ENCODE assay signal across 20 cellular contexts in the genomic region with DNA sequence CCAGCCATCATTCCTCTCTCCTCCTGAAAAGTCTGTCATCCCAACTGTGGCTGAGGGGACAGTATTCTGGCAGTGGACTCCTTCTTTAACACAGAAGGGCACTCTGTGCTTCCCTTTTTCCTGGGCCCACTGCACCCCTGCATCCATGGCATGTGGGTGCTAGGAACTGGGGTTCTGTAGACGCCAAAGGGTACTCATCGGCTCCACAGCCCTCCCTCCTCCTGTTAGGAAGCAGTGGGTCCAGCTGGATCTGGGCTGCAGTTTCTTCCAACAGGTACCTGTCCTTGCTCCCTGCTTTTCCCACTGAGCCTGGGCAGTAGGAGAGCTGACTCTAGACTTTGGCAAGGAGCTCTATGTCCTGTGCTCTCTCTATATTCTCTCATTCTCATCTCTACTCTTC. TPM values are rescaled to one million over a fixed set of nuclear protein-coding genes. Genes with fewer than 3 reads are reported as not detected.
DNase-seq lines count a peak whose midpoint lies in the region; ATAC-seq and TF ChIP-seq lines count a peak whose summit lies in the region.
"Had no signal": no experiment of that assay in that cellular context is flagged by ENCODE, and none has a peak within 500 bp of the region (broad histone marks: within the 10 kb centered on the region; RNA-seq: fewer than 3 reads in every experiment).

No MANE protein-coding gene starts in this region.

- H3K79me2 ChIP-seq in mammary epithelial cell (ENCODE audit: insufficient read depth, low read length) = peaks cover 7% of the 10 kb centered on the region

- no peak overlapping the region for H3K4me2 ChIP-seq in mammary epithelial cell (ENCODE audit: insufficient read depth, low read depth, low read length)

- no peak for TF ChIP-seq CTCF in MCF 10A (IDR thresholded peaks at IDR 0.05; ENCODE audit: unreplicated experiment)
- TF ChIP-seq CTCF in mammary epithelial cell (conservative IDR thresholded peaks at IDR 0.05 in 1 of 2, IDR thresholded peaks at IDR 0.05 in 1 of 2; ENCODE audit: extremely low read depth in 1 of 2, insufficient read depth in 1 of 2, low read depth in 1 of 2, low read length in 2 of 2) = no peak
- no peak for TF ChIP-seq CTCF in suprapubic skin (IDR thresholded peaks at IDR 0.05)
- no peak for TF ChIP-seq CTCF in right atrium auricular region (IDR thresholded peaks at IDR 0.05)

- H3K4me1 Mint-ChIP-seq in MCF 10A (ENCODE audit: insufficient read depth, unreplicated experiment) = no peaks in the 10 kb centered on the region
- H3K4me1 Mint-ChIP-seq in naive thymus-derived CD4-positive, alpha-beta T cell = peaks cover 11 to 29% (median 21%) of the 10 kb centered on the region in 7 donors

- intact Hi-C loops in MCF 10A (cut with micrococcal nuclease) = no loop called here
- intact Hi-C loops in mammary epithelial cell (cut with micrococcal nuclease) = loop anchor here (10.0 kb wide), 1 partner anchor 524 kb away; no protein-coding TSS in a partner anchor
- intact Hi-C loops in naive thymus-derived CD4-positive, alpha-beta T cell (cut with micrococcal nuclease) = no loop called here

- H3K4me3 ChIP-seq in mammary epithelial cell (replicated peaks in 1 of 3; ENCODE audit: insufficient read depth in 1 of 3, low read depth in 2 of 3, low read length in 3 of 3) (no peak overlapping the region), suprapubic skin (no peak overlapping the region), right atrium auricular region (no peak overlapping the region)
- H3K4me3 ChIP-seq in naive thymus-derived CD4-positive, alpha-beta T cell (ENCODE audit: low read length) = no peak overlapping the region
- H3K4me3 ChIP-seq: GM23248 had no signal

- H2AFZ ChIP-seq in mammary epithelial cell (ENCODE audit: low read depth, low read length) = no peak overlapping the region
- H2AFZ ChIP-seq: GM23248 had no signal

- in situ Hi-C loops in mammary epithelial cell (cut with MboI; ENCODE audit: low sequenced_read_pairs in 2 of 2) = loop anchor here (10.0 kb wide), 3 partner anchors 104 to 764 kb away; a partner anchor contains a TSS

- no peaks in the 10 kb centered on the region for H3K9me3 Mint-ChIP-seq in MCF 10A (ENCODE audit: unreplicated experiment)
- no peaks in the 10 kb centered on the region for H3K9me3 Mint-ChIP-seq in naive thymus-derived CD4-positive, alpha-beta T cell
- H3K9me3 Mint-ChIP-seq: CD4-positive, alpha-beta memory T cell had no signal

- H3K4me3 Mint-ChIP-seq in MCF 10A (ENCODE audit: unreplicated experiment) = no peak overlapping the region
- peak overlapping the region in 6 of 10 donors; percentile 15 to 73 (median 40) for H3K4me3 Mint-ChIP-seq in naive thymus-derived CD4-positive, alpha-beta T cell
- H3K4me3 Mint-ChIP-seq: CD4-positive, alpha-beta memory T cell had no signal

- no peaks in the 10 kb centered on the region for H3K27me3 Mint-ChIP-seq in MCF 10A (ENCODE audit: insufficient read depth, unreplicated experiment)
- no peaks in the 10 kb centered on the region for H3K27me3 Mint-ChIP-seq in naive thymus-derived CD4-positive, alpha-beta T cell
- H3K27me3 Mint-ChIP-seq: CD4-positive, alpha-beta memory T cell had no signal

- WGBS in mammary epithelial cell (ENCODE audit: low coverage, missing lambda C conversion rate) = 82% methylated on average over 2 of the region's 2 CpGs
- WGBS in suprapubic skin = 92% methylated on average over 2 of the region's 2 CpGs

- H4K20me1 ChIP-seq in mammary epithelial cell (ENCODE audit: insufficient read depth, low read length) = no peaks in the 10 kb centered on the region

- BruUV-seq in MCF 10A (replicated peaks; lab: Mats Ljungman, UMichigan) (no TSS peak), mammary epithelial cell (replicated peaks; lab: Mats Ljungman, UMichigan) (no TSS peak)

- H3K27ac ChIP-seq in mammary epithelial cell (ENCODE audit: insufficient read depth, low read depth, low read length) (no peak overlapping the region), suprapubic skin (no peak overlapping the region), right atrium auricular region (no peak overlapping the region)
- no peak overlapping the region for H3K27ac ChIP-seq in naive thymus-derived CD4-positive, alpha-beta T cell (ENCODE audit: low read depth, low read length)
- H3K27ac ChIP-seq: 22Rv1, GM23248 had no signal

- no peaks in the 10 kb centered on the region for H3K4me1 ChIP-seq in mammary epithelial cell (ENCODE audit: insufficient read depth, low read length)
- H3K4me1 ChIP-seq in naive thymus-derived CD4-positive, alpha-beta T cell (ENCODE audit: control insufficient read depth in 2 of 2, insufficient read depth in 2 of 2, low read length in 2 of 2) = peaks cover 4 to 18% of the 10 kb centered on the region in 2 donors
- H3K4me1 ChIP-seq in suprapubic skin = peaks cover 4% of the 10 kb centered on the region
- H3K4me1 ChIP-seq in right atrium auricular region = peaks cover 0 to 5% of the 10 kb centered on the region in 2 donors

- H3K27me3 ChIP-seq in mammary epithelial cell (ENCODE audit: insufficient read depth, low read length) (no peaks in the 10 kb centered on the region), suprapubic skin (no peaks in the 10 kb centered on the region), right atrium auricular region (no peaks in the 10 kb centered on the region)
- H3K27me3 ChIP-seq in naive thymus-derived CD4-positive, alpha-beta T cell (ENCODE audit: control insufficient read depth in 2 of 2, insufficient read depth in 2 of 2, low read length in 2 of 2) = no peaks in the 10 kb centered on the region

- POLR2A ChIA-PET in MCF 10A (lab: Yijun Ruan, JAX) = interaction anchor here (1.3 kb wide), 1 partner anchor 759 kb away, joined by 3 read pairs; no protein-coding TSS in a partner anchor
- POLR2A ChIA-PET in naive thymus-derived CD4-positive, alpha-beta T cell (lab: Charles Lee) = interaction anchor here (1.1 to 1.2 kb wide), 2 partner anchors 11 to 13 kb away, joined by 3 read pairs; no protein-coding TSS in a partner anchor

- ATAC-seq in naive thymus-derived CD4-positive, alpha-beta T cell = no peak
- ATAC-seq in GM19397 (IDR thresholded peaks at IDR 0.05; ENCODE audit: unreplicated experiment) = no peak
- ATAC-seq: HCT116 had no signal

- peak; percentile 7 for DNase-seq in activated CD4-positive, CD25-positive, alpha-beta regulatory T cell treated with anti-CD3 and anti-CD28 coated beads, Interleukin-2, amount 50 U/mL, for 72 hours
- no peak for DNase-seq in activated CD4-positive, CD25-positive, alpha-beta regulatory T cell (lab: John Stamatoyannopoulos, UW)
- DNase-seq in MCF 10A (ENCODE audit: unreplicated experiment) = no peak
- no peak for DNase-seq in mammary epithelial cell
- peak in 1 of 9 donors; percentile 6 for DNase-seq in naive thymus-derived CD4-positive, alpha-beta T cell
- peak; percentile 25 to 71 for DNase-seq in suprapubic skin (ENCODE audit: low spot score in 2 of 2)
- no peak for DNase-seq in right atrium auricular region (ENCODE audit: low spot score)
- DNase-seq: AML-193; CD4-positive, alpha-beta memory T cell; GM23248; IMR-90; Karpas-422; MM.1S; NCI-H1092 treated with DMSO at 0.1 percent for 48 hours; NCI-H2081 treated with DMSO at 0.1 percent for 48 hours; NCI-H446 treated with DMSO at 0.1 percent for 48 hours; Right ventricle myocardium superior had no signal

- no peaks in the 10 kb centered on the region for H3K36me3 Mint-ChIP-seq in MCF 10A (ENCODE audit: insufficient read depth, unreplicated experiment)
- H3K36me3 Mint-ChIP-seq in naive thymus-derived CD4-positive, alpha-beta T cell = peaks cover 0 to 3% (median 0%) of the 10 kb centered on the region in 5 donors
- H3K36me3 Mint-ChIP-seq: CD4-positive, alpha-beta memory T cell had no signal

- dilution Hi-C loops in mammary epithelial cell (cut with HindIII; ENCODE audit: low sequenced_read_pairs) = loop anchor here (10.0 kb wide), 1 partner anchor 274 kb away; no protein-coding TSS in a partner anchor

- H3K36me3 ChIP-seq in mammary epithelial cell (ENCODE audit: insufficient read depth, low read length) (no peaks in the 10 kb centered on the region), suprapubic skin (no peaks in the 10 kb centered on the region), right atrium auricular region (no peaks in the 10 kb centered on the region)
- H3K36me3 ChIP-seq in naive thymus-derived CD4-positive, alpha-beta T cell (ENCODE audit: control insufficient read depth in 2 of 3, insufficient read depth in 3 of 3, low read length in 3 of 3) = no peaks in the 10 kb centered on the region

- H3K9ac ChIP-seq in mammary epithelial cell (ENCODE audit: insufficient read depth, low read length) = no peak overlapping the region
- H3K9ac ChIP-seq: GM23248 had no signal

- CTCF ChIA-PET in MCF 10A (lab: Yijun Ruan, JAX) (interaction anchor here (0.8 to 14.1 kb wide), 6 partner anchors 8 to 763 kb away, joined by 3 to 170 read pairs (median 12); no protein-coding TSS in a partner anchor), mammary epithelial cell (lab: Charles Lee; ENCODE audit: low non-redundant PET) (no interaction called here)
- CTCF ChIA-PET in naive thymus-derived CD4-positive, alpha-beta T cell (lab: Charles Lee) = interaction anchor here (0.7 to 2.2 kb wide), 3 partner anchors 11 to 407 kb away, joined by 3 to 7 read pairs (median 3); no protein-coding TSS in a partner anchor

- H3K27ac Mint-ChIP-seq in MCF 10A (ENCODE audit: low read depth, unreplicated experiment) = peak overlapping the region; percentile 28
- H3K27ac Mint-ChIP-seq in naive thymus-derived CD4-positive, alpha-beta T cell = peak overlapping the region in 8 of 9 donors; percentile 20 to 76 (median 56)

- no peak for TF ChIP-seq POLR2A in suprapubic skin (IDR thresholded peaks at IDR 0.05)

- no peak for TF ChIP-seq EP300 in suprapubic skin (IDR thresholded peaks at IDR 0.05)

- H3K9me3 ChIP-seq in mammary epithelial cell (replicated peaks; ENCODE audit: insufficient read depth, low read length) = no peaks in the 10 kb centered on the region
- H3K9me3 ChIP-seq in naive thymus-derived CD4-positive, alpha-beta T cell (ENCODE audit: control insufficient read depth in 2 of 3, low read length in 3 of 3) = no peaks in the 10 kb centered on the region
- no peaks in the 10 kb centered on the region for H3K9me3 ChIP-seq in suprapubic skin
- no peaks in the 10 kb centered on the region for H3K9me3 ChIP-seq in right atrium auricular region

RNA-seq across cellular contexts. Expression of a gene that starts 6.4 kb away (rescaled TPM):
- 271 and 273 TPM in 2 replicates for total RNA-seq in MCF 10A (2022)
- total RNA-seq in mammary epithelial cell = 100 to 1,000 TPM in 1 of 2 donors, 10 to 100 TPM in 1; 38.0 to 185 TPM
- 132 TPM for polyA plus RNA-seq in mammary epithelial cell
- polyA minus RNA-seq in mammary epithelial cell = 109 TPM
- total RNA-seq in naive thymus-derived CD4-positive, alpha-beta T cell = 100 to 1,000 TPM in 1 of 5 experiments, 10 to 100 TPM in 4; 28.2 to 182 (median 68.0) TPM
- 10 to 100 TPM; 40.9 to 48.4 TPM for polyA plus RNA-seq in naive thymus-derived CD4-positive, alpha-beta T cell
- 10 to 100 TPM; 21.7 to 64.0 (median 52.8) TPM for total RNA-seq in suprapubic skin
- total RNA-seq in right atrium auricular region = 10 to 100 TPM; 41.7 to 46.9 TPM

RNA-seq across cellular contexts. Expression of a gene that starts 12.4 kb away (rescaled TPM):
- 32.5 and 33.6 TPM in 2 replicates for total RNA-seq in MCF 10A (2022)
- total RNA-seq in mammary epithelial cell = 10 to 100 TPM; 33.3 to 40.8 TPM
- 19.5 TPM for polyA plus RNA-seq in mammary epithelial cell
- polyA minus RNA-seq in mammary epithelial cell = 27.2 TPM
- total RNA-seq in naive thymus-derived CD4-positive, alpha-beta T cell = 10 to 100 TPM; 29.9 to 40.6 (median 31.3) TPM
- 10 to 100 TPM; 12.8 to 22.8 TPM for polyA plus RNA-seq in naive thymus-derived CD4-positive, alpha-beta T cell
- 10 to 100 TPM; 33.6 to 50.9 (median 41.7) TPM for total RNA-seq in suprapubic skin
- 10 to 100 TPM; 12.9 to 21.4 TPM for total RNA-seq in right atrium auricular region

Comparison
In these comparisons a context has a peak if more than half of its experiments do, and no peak if none do; other contexts are left out.
1. DNase-seq: peak in activated CD4-positive, CD25-positive, alpha-beta regulatory T cell treated with anti-CD3 and anti-CD28 coated beads, Interleukin-2, amount 50 U/mL, for 72 hours (single experiment) and suprapubic skin (2 of 2); none in activated CD4-positive, CD25-positive, alpha-beta regulatory T cell (0 of 4), MCF 10A (single experiment), mammary epithelial cell (single experiment) and right atrium auricular region (single experiment).